In the genomic region with DNA sequence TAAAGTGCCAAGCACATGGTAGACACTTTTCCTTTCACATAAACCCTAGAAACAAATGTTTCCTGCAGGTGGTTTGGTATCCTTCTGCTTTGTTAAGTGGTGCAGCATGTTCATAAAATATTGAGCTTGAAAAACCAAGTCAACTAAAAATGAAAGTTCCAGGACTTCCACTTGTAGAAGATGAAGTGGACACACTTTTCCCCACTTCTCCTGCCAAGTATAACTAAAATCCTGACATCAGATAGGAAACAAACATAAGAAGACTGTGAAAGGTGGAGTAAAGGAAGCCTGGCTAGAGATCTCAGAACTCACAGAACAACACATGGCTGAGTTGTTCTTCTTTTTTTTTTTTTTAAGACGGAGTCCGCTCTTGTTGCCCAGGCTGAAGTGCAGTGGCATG, we compare ENCODE assay signal across 29 cellular contexts.
"Had no signal": no experiment of that assay in that cellular context is flagged by ENCODE, and none has a peak within 500 bp of the region (broad histone marks: within the 10 kb centered on the region; RNA-seq: fewer than 3 reads in every experiment).

No MANE protein-coding gene starts in this region.

- H3K36me3 ChIP-seq: esophagus squamous epithelium, WERI-Rb-1 had no signal

- H3K4me3 Mint-ChIP-seq: activated B cell treated with CpG ODN at 0.5 μM for 24 hours; activated CD8-positive, alpha-beta T cell treated with anti-CD3 and anti-CD28 coated beads for 36 hours; activated naive CD8-positive, alpha-beta T cell; activated T-cell treated with anti-CD3 and anti-CD28 coated beads, Interleukin-2, amount 50 U/mL, for 4 hours; activated T-helper 17 cell treated with anti-CD3 and anti-CD28 coated beads, Interleukin-2, amount 50 U/mL, for 72 hours; effector memory CD8-positive, alpha-beta T cell; T-helper 17 cell; T-helper 2 cell treated with Interferon-gamma antibody and Interleukin-4, amounts not matched to agents 5 μg/mL and 100 μg/mL, for 36 hours had no signal

- H3K4me1 ChIP-seq: body of pancreas had no signal

- H3K4me3 ChIP-seq: body of pancreas, esophagus squamous epithelium had no signal

- H3K27ac Mint-ChIP-seq: activated B cell treated with CpG ODN at 0.5 μM for 24 hours; activated CD8-positive, alpha-beta T cell treated with anti-CD3 and anti-CD28 coated beads for 36 hours; activated naive CD8-positive, alpha-beta T cell; activated T-helper 17 cell treated with anti-CD3 and anti-CD28 coated beads, Interleukin-2, amount 50 U/mL, for 72 hours; effector memory CD8-positive, alpha-beta T cell; T-helper 17 cell; T-helper 2 cell treated with Interferon-gamma antibody and Interleukin-4, amounts not matched to agents 5 μg/mL and 100 μg/mL, for 36 hours had no signal

- H3K9me3 Mint-ChIP-seq: T-helper 2 cell treated with Interferon-gamma antibody and Interleukin-4, amounts not matched to agents 5 μg/mL and 100 μg/mL, for 36 hours had no signal

- H3K9me3 ChIP-seq: body of pancreas had no signal

- DNase-seq: activated B cell treated with CpG ODN at 0.5 μM for 24 hours; activated CD4-positive, alpha-beta T cell treated with anti-CD3 and anti-CD28 coated beads for 48 hours; activated CD4-positive, alpha-beta T cell treated with anti-CD3 and anti-CD28 coated beads, Interleukin-2, amount 50 U/mL, for 1 hour; activated CD4-positive, alpha-beta T cell treated with anti-CD3 and anti-CD28 coated beads, Interleukin-2, amount 50 U/mL, for 48 hours; activated CD8-positive, alpha-beta memory T cell treated with anti-CD3 and anti-CD28 coated beads for 24 hours; activated CD8-positive, alpha-beta T cell treated with anti-CD3 and anti-CD28 coated beads for 36 hours; activated effector memory CD4-positive, alpha-beta T cell treated with Interleukin-2 at 50 U/mL for 16 hours; activated gamma-delta T cell treated with Interleukin-2 at 50 U/mL for 16 hours; activated naive CD4-positive, alpha-beta T cell treated with anti-CD3 and anti-CD28 coated beads, Interleukin-2, amount 50 U/mL, for 16 hours; activated naive CD4-positive, alpha-beta T cell treated with Interleukin-2 at 50 U/mL for 16 hours; activated T-cell treated with anti-CD3 and anti-CD28 coated beads, Interleukin-2, amount 50 U/mL, for 4 hours; amniotic stem cell; anterior cingulate cortex; body of pancreas; caudate nucleus; cortex of kidney; effector memory CD8-positive, alpha-beta T cell; esophagus squamous epithelium; foreskin fibroblast; head of caudate nucleus; T-helper 1 cell; T-helper 17 cell; T1000; WERI-Rb-1 had no signal

- ATAC-seq: activated CD4-positive, CD25-positive, alpha-beta regulatory T cell treated with anti-CD3 and anti-CD28 coated beads, Interleukin-2, amount 50 U/mL, for 24 hours; activated CD8-positive, alpha-beta T cell treated with anti-CD3 and anti-CD28 coated beads for 36 hours; activated T-cell treated with anti-CD3 and anti-CD28 coated beads, Interleukin-2, amount 50 U/mL, for 4 hours; activated T-helper 17 cell treated with anti-CD3 and anti-CD28 coated beads, Interleukin-2, amount 50 U/mL, for 72 hours; body of pancreas; effector memory CD8-positive, alpha-beta T cell; T-helper 17 cell had no signal

- H3K27ac ChIP-seq: body of pancreas, epithelial cell of prostate, esophagus squamous epithelium, WERI-Rb-1 had no signal

- H3K27me3 ChIP-seq: body of pancreas, esophagus squamous epithelium had no signal

- H3K4me1 Mint-ChIP-seq: activated B cell treated with CpG ODN at 0.5 μM for 24 hours; activated T-helper 17 cell treated with anti-CD3 and anti-CD28 coated beads, Interleukin-2, amount 50 U/mL, for 72 hours; T-helper 17 cell had no signal
